Comparison of ENCODE assay signal across 12 cellular contexts in the genomic region with DNA sequence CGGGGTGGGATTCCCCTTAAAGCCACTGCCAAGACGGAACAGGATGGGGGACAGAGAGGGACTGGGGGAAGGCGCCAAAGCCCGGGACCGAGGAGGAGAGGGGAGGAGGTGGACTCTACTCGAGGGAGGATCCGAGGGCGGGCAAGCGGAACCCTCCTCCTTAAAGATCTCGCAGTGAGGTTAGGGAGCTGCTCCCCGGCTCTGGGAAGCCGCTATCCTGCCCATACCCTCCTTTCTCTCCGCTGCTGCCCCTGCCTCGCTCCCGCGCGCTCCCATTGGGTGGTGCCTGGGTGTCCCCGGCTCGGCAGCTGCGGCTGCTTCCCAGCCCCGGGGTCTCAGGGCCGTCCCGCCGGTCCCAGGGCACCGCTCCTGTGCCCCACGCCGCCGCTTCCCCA. TPM values are rescaled to one million over a fixed set of nuclear protein-coding genes. Genes with fewer than 3 reads are reported as not detected.
DNase-seq lines count a peak whose midpoint lies in the region; ATAC-seq and TF ChIP-seq lines count a peak whose summit lies in the region.
"Had no signal": no experiment of that assay in that cellular context is flagged by ENCODE, and none has a peak within 500 bp of the region (broad histone marks: within the 10 kb centered on the region; RNA-seq: fewer than 3 reads in every experiment).

No MANE protein-coding gene starts in this region.

- no peak overlapping the region for H3K4ac ChIP-seq in H9 (ENCODE audit: low read depth, low read length)

- H2BK12ac ChIP-seq in H9 (ENCODE audit: insufficient read length, low read depth, low read length), result no peak overlapping the region

- H2BK120ac ChIP-seq in H9 (ENCODE audit: low read depth, low read length, poor library complexity, severe bottlenecking), result no peak overlapping the region

- H3K9ac ChIP-seq in H9 (ENCODE audit: extremely low read depth, insufficient read length, low read length) (no peak overlapping the region), mammary epithelial cell (ENCODE audit: insufficient read depth, low read length) (no peak overlapping the region)

- no peak overlapping the region for H2BK20ac ChIP-seq in H9 (ENCODE audit: low read depth, low read length, poor library complexity, severe bottlenecking)

- H3K4me3 ChIP-seq in mammary epithelial cell (replicated peaks in 1 of 3; ENCODE audit: insufficient read depth in 1 of 3, low read depth in 2 of 3, low read length in 3 of 3) (no peak overlapping the region), skeletal muscle cell (ENCODE audit: low read depth, low read length) (peak overlapping the region; percentile 15)
- H3K4me3 ChIP-seq: cardiac muscle cell, ovary had no signal

- peaks cover 9% of the 10 kb centered on the region for H3K23me2 ChIP-seq in H9 (ENCODE audit: insufficient read length, low read depth, low read length, poor library complexity, severe bottlenecking)

- no peak overlapping the region for H3K27ac Mint-ChIP-seq in H9
- H3K27ac Mint-ChIP-seq: activated T-cell treated with anti-CD3 and anti-CD28 coated beads, Interleukin-2, amount 50 U/mL, for 24 hours had no signal

- peak overlapping the region; percentile 48 to 75 for H3K4me3 Mint-ChIP-seq in H9
- H3K4me3 Mint-ChIP-seq: activated T-cell treated with anti-CD3 and anti-CD28 coated beads, Interleukin-2, amount 50 U/mL, for 24 hours had no signal

- H3K36me3 ChIP-seq in mammary epithelial cell (ENCODE audit: insufficient read depth, low read length), result no peaks in the 10 kb centered on the region
- H3K36me3 ChIP-seq: cardiac muscle cell, ovary had no signal

- H3T11ph ChIP-seq in H9 (ENCODE audit: low read length), result no peak overlapping the region

- H3K27ac ChIP-seq in H9 (ENCODE audit: insufficient read length, low read depth, low read length), result no peak overlapping the region
- no peak overlapping the region for H3K27ac ChIP-seq in mammary epithelial cell (ENCODE audit: insufficient read depth, low read depth, low read length)
- H3K27ac ChIP-seq: cardiac muscle cell, ovary had no signal

- no peaks in the 10 kb centered on the region; a peak in 2 of 5 replicates for H3K9me3 Mint-ChIP-seq in H9
- H3K9me3 Mint-ChIP-seq: activated T-cell treated with anti-CD3 and anti-CD28 coated beads, Interleukin-2, amount 50 U/mL, for 24 hours had no signal

- BruUV-seq in mammary epithelial cell (replicated peaks; lab: Mats Ljungman, UMichigan), result no TSS peak

- intact Hi-C loops in mammary epithelial cell (cut with micrococcal nuclease), result no loop called here

- in situ Hi-C loops in mammary epithelial cell (cut with MboI; ENCODE audit: low sequenced_read_pairs in 2 of 2), result no loop called here

- no peaks in the 10 kb centered on the region for H3K36me3 Mint-ChIP-seq in H9 (ENCODE audit: insufficient read depth in 1 of 3, low read depth in 3 of 3)

- DNase-seq in H9 (peak; percentile 77), mammary epithelial cell (no peak), islet precursor cell (peak; percentile 86), skeletal muscle cell (ENCODE audit: low read depth) (no peak), T-helper 9 cell (no peak), NCI-H1436 treated with DMSO at 0.1 percent for 48 hours (lab: John Stamatoyannopoulos, UW) (no peak), NCI-H2171 (lab: John Stamatoyannopoulos, UW) (no peak)
- DNase-seq: activated T-cell treated with anti-CD3 and anti-CD28 coated beads, Interleukin-2, amount 50 U/mL, for 24 hours; DND-41; ovary had no signal

- peak overlapping the region; percentile 59 for H3K18ac ChIP-seq in H9 (ENCODE audit: insufficient read length, low read depth, low read length)

- no peak overlapping the region for H4K8ac ChIP-seq in H9 (replicated peaks; ENCODE audit: insufficient read length, low read depth, low read length)

- peak overlapping the region; percentile 62; the same call in 1 of the 2 replicates for H3K14ac ChIP-seq in H9 (ENCODE audit: insufficient read depth, low read length)

- H4K5ac ChIP-seq in H9 (ENCODE audit: insufficient read length, low read depth, low read length), result no peak overlapping the region

- peak overlapping the region; percentile 59 for H3K4me2 ChIP-seq in H9 (ENCODE audit: insufficient read depth, insufficient read length, low read length)
- no peak overlapping the region for H3K4me2 ChIP-seq in mammary epithelial cell (ENCODE audit: insufficient read depth, low read depth, low read length)

- peaks cover 39% of the 10 kb centered on the region for H3K27me3 Mint-ChIP-seq in H9 (ENCODE audit: low read depth)

- H3K27me3 ChIP-seq in H9 (ENCODE audit: insufficient read depth, low read length), result no peaks in the 10 kb centered on the region; the same call in 1 of the 2 replicates
- peaks cover 7% of the 10 kb centered on the region for H3K27me3 ChIP-seq in mammary epithelial cell (ENCODE audit: insufficient read depth, low read length)
- H3K27me3 ChIP-seq: cardiac muscle cell, ovary had no signal

- no peaks in the 10 kb centered on the region for H3K9me3 ChIP-seq in H9 (ENCODE audit: control insufficient read depth, low read depth, low read length)
- H3K9me3 ChIP-seq in mammary epithelial cell (replicated peaks; ENCODE audit: insufficient read depth, low read length), result no peaks in the 10 kb centered on the region
- H3K9me3 ChIP-seq: ovary had no signal

- TF ChIP-seq CTCF in H9 (conservative IDR thresholded peaks at IDR 0.05), result no peak
- no peak for TF ChIP-seq CTCF in mammary epithelial cell (conservative IDR thresholded peaks at IDR 0.05 in 1 of 2, IDR thresholded peaks at IDR 0.05 in 1 of 2; ENCODE audit: extremely low read depth in 1 of 2, insufficient read depth in 1 of 2, low read depth in 1 of 2, low read length in 2 of 2)

- H4K91ac ChIP-seq in H9 (ENCODE audit: insufficient read length, low read depth, low read length), result no peak overlapping the region

- H4K20me1 ChIP-seq in H9 (ENCODE audit: control insufficient read depth, insufficient read depth, insufficient read length), result no peaks in the 10 kb centered on the region
- no peaks in the 10 kb centered on the region for H4K20me1 ChIP-seq in mammary epithelial cell (ENCODE audit: insufficient read depth, low read length)

- H3K4me1 Mint-ChIP-seq in H9, result peaks cover 14% of the 10 kb centered on the region in 2 experiments

- H3K56ac ChIP-seq in H9 (ENCODE audit: insufficient read length, low read depth, low read length), result no peak overlapping the region

- H3K23ac ChIP-seq in H9 (ENCODE audit: insufficient read length, low read depth, low read length), result no peak overlapping the region

- no peak overlapping the region for H2BK15ac ChIP-seq in H9 (ENCODE audit: low read depth, low read length)

- dilution Hi-C loops in mammary epithelial cell (cut with HindIII; ENCODE audit: low sequenced_read_pairs), result no loop called here

- H2AFZ ChIP-seq in H9 (ENCODE audit: low read length) (no peak overlapping the region), mammary epithelial cell (ENCODE audit: low read depth, low read length) (peak overlapping the region; percentile 59)

- H3K79me2 ChIP-seq in H9 (ENCODE audit: insufficient read depth, low read length) (no peaks in the 10 kb centered on the region), mammary epithelial cell (ENCODE audit: insufficient read depth, low read length) (no peaks in the 10 kb centered on the region)

- no peak overlapping the region for H2BK5ac ChIP-seq in H9 (ENCODE audit: insufficient read length, low read length)

- CTCF ChIA-PET in mammary epithelial cell (lab: Charles Lee; ENCODE audit: low non-redundant PET), result no interaction called here

- H2AK5ac ChIP-seq in H9 (ENCODE audit: insufficient read length, low read length), result no peak overlapping the region

- no peak for ATAC-seq in GM21619 (IDR thresholded peaks at IDR 0.05; ENCODE audit: unreplicated experiment)

- H3K4me1 ChIP-seq in H9 (ENCODE audit: insufficient read depth, low read length), result no peaks in the 10 kb centered on the region; the same call in 1 of the 2 replicates
- no peaks in the 10 kb centered on the region for H3K4me1 ChIP-seq in mammary epithelial cell (ENCODE audit: insufficient read depth, low read length)

- no CpG with 5 or more reads among the region's 28 CpGs for WGBS in H9 (ENCODE audit: extremely low coverage, insufficient read length, low lambda C conversion rate)
- WGBS in mammary epithelial cell (ENCODE audit: low coverage, missing lambda C conversion rate), result 16% methylated on average over 21 of the region's 28 CpGs

- no peaks in the 10 kb centered on the region for H3K79me1 ChIP-seq in H9 (ENCODE audit: insufficient read depth, low read depth, low read length, poor library complexity, severe bottlenecking)

RNA-seq across cellular contexts. Expression of gene KRT18, which starts 16.4 kb away (rescaled TPM):
- total RNA-seq in H9 (2021) (245 and 263 TPM in 2 replicates), mammary epithelial cell (100 to 1,000 TPM; 175 to 187 TPM)
- polyA plus RNA-seq in mammary epithelial cell, result 380 TPM
- 709 TPM for polyA minus RNA-seq in mammary epithelial cell

RNA-seq across cellular contexts. Expression of gene EIF4B, which starts 40.9 kb away (rescaled TPM):
- total RNA-seq in H9 (2021) (713 and 723 TPM in 2 replicates), mammary epithelial cell (100 to 1,000 TPM; 350 to 850 TPM)
- polyA plus RNA-seq in mammary epithelial cell, result 312 TPM
- 610 TPM for polyA minus RNA-seq in mammary epithelial cell

Comparison
In these comparisons a context has a peak if more than half of its experiments do, and no peak if none do; other contexts are left out.
1. DNase-seq: peak in H9 (single experiment) and islet precursor cell (single experiment); none in mammary epithelial cell (single experiment), skeletal muscle cell (single experiment), T-helper 9 cell (single experiment), NCI-H1436 treated with DMSO at 0.1 percent for 48 hours (single experiment) and NCI-H2171 (single experiment).